8 cellular contexts compared by ENCODE assay signal in the genomic region with DNA sequence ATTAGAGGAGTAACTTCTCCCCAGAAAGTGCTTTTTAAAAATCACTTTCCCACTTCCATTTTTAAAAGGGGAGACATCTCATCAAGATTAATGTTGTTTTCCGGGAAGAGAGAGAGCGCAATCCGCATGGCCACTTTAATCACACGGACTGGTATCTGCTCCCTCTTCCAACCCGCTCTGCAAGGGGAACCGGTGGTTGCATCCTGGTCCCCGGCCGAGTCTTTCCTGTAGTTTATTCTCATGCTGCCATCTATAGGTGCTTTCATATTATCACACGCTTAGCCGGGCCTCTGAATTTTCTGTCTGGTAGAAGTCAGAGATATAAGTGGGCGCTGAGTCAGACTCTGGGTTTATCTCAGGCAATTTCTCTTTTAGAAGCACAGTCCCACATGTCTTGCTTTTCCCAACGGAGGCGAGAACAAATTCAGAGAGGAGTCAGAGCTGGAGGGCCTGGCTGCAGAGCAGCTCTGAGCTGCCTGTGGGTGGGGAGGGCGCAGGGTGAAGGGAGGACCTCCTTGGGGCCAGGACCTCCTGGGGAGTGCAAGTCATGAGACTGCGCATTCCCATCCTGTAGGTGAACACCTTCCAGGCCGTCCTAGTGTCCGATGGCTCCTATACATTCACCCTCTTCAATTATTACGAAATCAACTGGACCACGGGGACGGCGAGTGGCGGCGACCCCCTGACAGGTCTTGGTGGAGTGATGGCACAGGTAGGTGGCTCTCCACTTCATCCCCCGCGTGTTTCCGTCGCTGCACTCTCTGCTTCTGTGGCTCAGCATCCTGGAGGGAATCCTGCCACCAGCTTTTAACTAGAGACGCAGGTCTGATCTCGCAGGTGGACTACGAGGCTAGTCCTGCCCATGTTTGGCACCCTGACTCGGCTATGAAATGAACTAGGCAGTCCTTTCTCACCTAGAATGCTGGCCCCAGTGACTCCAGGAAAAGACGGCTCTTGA. TPM values are rescaled to one million over a fixed set of nuclear protein-coding genes. Genes with fewer than 3 reads are reported as not detected.
DNase-seq lines count a peak whose midpoint lies in the region; ATAC-seq, FAIRE-seq and TF ChIP-seq lines count a peak whose summit lies in the region.

No MANE protein-coding gene starts in this region.

- no peaks in the 10 kb centered on the region for H3K27me3 ChIP-seq in pancreas

- ATAC-seq in HG03354 (IDR thresholded peaks at IDR 0.05; ENCODE audit: poor library complexity, severe bottlenecking, unreplicated experiment) (peak; percentile 72), pancreas (peak; percentile 48 to 94 (median 92)), HG03565 (IDR thresholded peaks at IDR 0.05; ENCODE audit: unreplicated experiment) (no peak)
- peak; percentile 60 to 75 for ATAC-seq in activated T-cell treated with anti-CD3 and anti-CD28 coated beads, Interleukin-2, amount 50 U/mL, for 72 hours (replicated peaks in 1 of 2)

- no peak overlapping the region for H3K4me3 Mint-ChIP-seq in activated T-cell treated with anti-CD3 and anti-CD28 coated beads, Interleukin-2, amount 50 U/mL, for 72 hours

- intact Hi-C loops in pancreas (cut with DNase I), result no loop called here

- TF ChIP-seq CTCF in pancreas (IDR thresholded peaks at IDR 0.05), result peak; percentile 20 to 39 (median 28)

- FAIRE-seq in pancreas (lab: Jason Lieb, UNC), result no peak

- no peaks in the 10 kb centered on the region for H3K4me1 ChIP-seq in pancreas

- no peaks in the 10 kb centered on the region for H3K9me3 ChIP-seq in pancreas

- WGBS in pancreas, 2 donors, result 40 to 42% methylated on average over 32 of the region's 32 CpGs

- DNase-seq in ELF-1 (ENCODE audit: low read depth, low spot score) (peak; percentile 70), NCI-H748 (lab: John Stamatoyannopoulos, UW; ENCODE audit: unreplicated experiment) (peak; percentile 72), globus pallidus (ENCODE audit: low spot score) (peak; percentile 61), pancreas (peak in 5 of 6 donors; percentile 22 to 68 (median 37)), OCI-M2 (lab: John Stamatoyannopoulos, UW; ENCODE audit: unreplicated experiment) (no peak)
- peak; percentile 36 to 40 for DNase-seq in activated T-cell treated with anti-CD3 and anti-CD28 coated beads, Interleukin-2, amount 50 U/mL, for 72 hours

- no peaks in the 10 kb centered on the region for H3K36me3 Mint-ChIP-seq in activated T-cell treated with anti-CD3 and anti-CD28 coated beads, Interleukin-2, amount 50 U/mL, for 72 hours (ENCODE audit: insufficient read depth in 2 of 2)

- H3K27ac ChIP-seq in pancreas, result no peak overlapping the region

- H3K36me3 ChIP-seq in pancreas, result no peaks in the 10 kb centered on the region

- no peaks in the 10 kb centered on the region for H3K4me1 Mint-ChIP-seq in activated T-cell treated with anti-CD3 and anti-CD28 coated beads, Interleukin-2, amount 50 U/mL, for 72 hours (ENCODE audit: low read depth)

- no peak overlapping the region for H3K27ac Mint-ChIP-seq in activated T-cell treated with anti-CD3 and anti-CD28 coated beads, Interleukin-2, amount 50 U/mL, for 72 hours

- H3K4me3 ChIP-seq in pancreas, result no peak overlapping the region

- H3K9me3 Mint-ChIP-seq in activated T-cell treated with anti-CD3 and anti-CD28 coated beads, Interleukin-2, amount 50 U/mL, for 72 hours, result no peaks in the 10 kb centered on the region

- peaks cover 6% of the 10 kb centered on the region for H3K27me3 Mint-ChIP-seq in activated T-cell treated with anti-CD3 and anti-CD28 coated beads, Interleukin-2, amount 50 U/mL, for 72 hours (ENCODE audit: low read depth)

RNA-seq across cellular contexts. Expression of a gene that starts 11.7 kb away (rescaled TPM):
- under 1 TPM; 0.34 to 0.39 TPM for total RNA-seq in activated T-cell treated with anti-CD3 and anti-CD28 coated beads, Interleukin-2, amount 50 U/mL, for 72 hours
- under 1 TPM; 0.18 to 0.50 (median 0.29) TPM for total RNA-seq in pancreas
- under 1 TPM; 0.46 to 0.73 TPM for polyA plus RNA-seq in pancreas
